Comparison of ENCODE assay signal across 8 cellular contexts in genomic region chr18:73235491-73235890, GRCh38.
DNase-seq lines count a peak whose midpoint lies in the region; ATAC-seq, FAIRE-seq and TF ChIP-seq lines count a peak whose summit lies in the region.

No MANE protein-coding gene starts in this region.

- H3K4me3 ChIP-seq in bronchial epithelial cell (ENCODE audit: low read depth, low read length) (no peak overlapping the region), ascending aorta (no peak overlapping the region)

- H3K9me3 ChIP-seq in ascending aorta, result no peaks in the 10 kb centered on the region

- TF ChIP-seq CTCF in bronchial epithelial cell (IDR thresholded peaks at IDR 0.05; ENCODE audit: insufficient read depth, low read length, severe bottlenecking) (no peak), ascending aorta (IDR thresholded peaks at IDR 0.05) (no peak)

- no peaks in the 10 kb centered on the region for H3K27me3 ChIP-seq in bronchial epithelial cell (ENCODE audit: control insufficient read depth, insufficient read depth, low read length)
- H3K27me3 ChIP-seq in ascending aorta, result no peaks in the 10 kb centered on the region

- intact Hi-C loops in ascending aorta (cut with DNase I), result no loop called here

- no peak overlapping the region for H3K27ac ChIP-seq in ascending aorta

- FAIRE-seq in bronchial epithelial cell (lab: Jason Lieb, UNC), result peak; percentile 72

- no peaks in the 10 kb centered on the region for H3K36me3 ChIP-seq in bronchial epithelial cell (ENCODE audit: control insufficient read depth, insufficient read depth, low read length)
- H3K36me3 ChIP-seq in ascending aorta, result no peaks in the 10 kb centered on the region

- ATAC-seq in GM19324 (IDR thresholded peaks at IDR 0.05; ENCODE audit: low FRiP score, unreplicated experiment), result peak; percentile 56
- ATAC-seq in HG03175 (IDR thresholded peaks at IDR 0.05; ENCODE audit: unreplicated experiment), result peak; percentile 79

- H3K4me1 ChIP-seq in ascending aorta, result no peaks in the 10 kb centered on the region

- peak; percentile 56 for DNase-seq in AG08396 (ENCODE audit: low spot score)
- peak; percentile 97 for DNase-seq in bronchial epithelial cell (ENCODE audit: low read depth)
- no peak for DNase-seq in ureter (ENCODE audit: low spot score)
- DNase-seq in ascending aorta (ENCODE audit: low spot score in 2 of 2), result no peak
- no peak for DNase-seq in NOMO-1 treated with dmso at 0.1 percent for 144 hours (lab: John Stamatoyannopoulos, UW; ENCODE audit: unreplicated experiment)
- DNase-seq in OCI-M1 (lab: John Stamatoyannopoulos, UW), result no peak

Comparison
In these comparisons a context has a peak if more than half of its experiments do, and no peak if none do; other contexts are left out.
1. DNase-seq: peak in AG08396 (single experiment) and bronchial epithelial cell (single experiment); none in ureter (single experiment), ascending aorta (0 of 2), NOMO-1 treated with dmso at 0.1 percent for 144 hours (single experiment) and OCI-M1 (single experiment).